8 cellular contexts compared by ENCODE assay signal in genomic region chr12:53543539-53543938, GRCh38. TPM values are rescaled to one million over a fixed set of nuclear protein-coding genes. Genes with fewer than 3 reads are reported as not detected.
DNase-seq lines count a peak whose midpoint lies in the region; ATAC-seq and TF ChIP-seq lines count a peak whose summit lies in the region.

No MANE protein-coding gene starts in this region.

- H3K4me3 ChIP-seq in CD8-positive, alpha-beta T cell (ENCODE audit: low read depth, low read length) = no peak overlapping the region
- H3K4me3 ChIP-seq in MM.1S (ENCODE audit: low read length) = no peak overlapping the region

- peak; percentile 97 for ATAC-seq in CD8-positive, alpha-beta T cell
- ATAC-seq in GM21367 (IDR thresholded peaks at IDR 0.05; ENCODE audit: unreplicated experiment) = peak; percentile 79
- ATAC-seq in SK-N-SH treated with all-trans-retinoic acid at 6 μM for 48 hours = peak; percentile 98
- ATAC-seq in sciatic nerve = peak; percentile 90
- ATAC-seq in GM18858 (IDR thresholded peaks at IDR 0.05; ENCODE audit: unreplicated experiment) = no peak

- H3K27me3 Mint-ChIP-seq in CD8-positive, alpha-beta T cell (ENCODE audit: low read depth) = no peaks in the 10 kb centered on the region

- H3K27ac ChIP-seq in CD8-positive, alpha-beta T cell (ENCODE audit: low read depth, low read length) = no peak overlapping the region
- peak overlapping the region; percentile 47; the same call in 1 of the 2 replicates for H3K27ac ChIP-seq in MM.1S (ENCODE audit: low read length)

- H3K36me3 Mint-ChIP-seq in CD8-positive, alpha-beta T cell = peaks cover 41% of the 10 kb centered on the region

- peaks cover 3% of the 10 kb centered on the region for H3K36me3 ChIP-seq in CD8-positive, alpha-beta T cell (ENCODE audit: insufficient read depth, low read length)
- H3K36me3 ChIP-seq in MM.1S (replicated peaks; ENCODE audit: insufficient read depth, low read length) = no peaks in the 10 kb centered on the region; the same call in 1 of the 2 replicates

- H3K4me3 Mint-ChIP-seq in CD8-positive, alpha-beta T cell = no peak overlapping the region

- TF ChIP-seq CTCF in CD8-positive, alpha-beta T cell (IDR thresholded peaks at IDR 0.05) = peak; percentile 68
- peak; percentile 92 for TF ChIP-seq CTCF in MM.1S (IDR thresholded peaks at IDR 0.05; ENCODE audit: low read length)

- H3K9me3 ChIP-seq in CD8-positive, alpha-beta T cell (ENCODE audit: low read length) = no peaks in the 10 kb centered on the region
- no peaks in the 10 kb centered on the region for H3K9me3 ChIP-seq in MM.1S (replicated peaks; ENCODE audit: insufficient read depth, low read length)

- intact Hi-C loops in CD8-positive, alpha-beta T cell (cut with DNase I, micrococcal nuclease) = loop anchor here (1.0 to 2.0 kb wide), 2 partner anchors 133 to 203 kb away; partner anchors contain the start of gene ATP5MC2 (in 2 of the 2)
- intact Hi-C loops in sciatic nerve (cut with DNase I) = loop anchor here (10.0 kb wide), 1 partner anchor 131 kb away; the partner anchor contains the start of gene ATP5MC2

- peak overlapping the region; percentile 7; the same call in 1 of the 2 replicates for H3K9ac ChIP-seq in MM.1S (ENCODE audit: low read length)

- no peaks in the 10 kb centered on the region for H4K20me1 ChIP-seq in MM.1S (ENCODE audit: insufficient read depth, low read length)

- peaks cover 14% of the 10 kb centered on the region for H3K4me1 Mint-ChIP-seq in CD8-positive, alpha-beta T cell (ENCODE audit: low read depth)

- no peaks in the 10 kb centered on the region for H3K27me3 ChIP-seq in CD8-positive, alpha-beta T cell (ENCODE audit: insufficient read depth, low read length)
- H3K27me3 ChIP-seq in MM.1S (replicated peaks; ENCODE audit: insufficient read depth, low read length) = no peaks in the 10 kb centered on the region

- H3K27ac Mint-ChIP-seq in CD8-positive, alpha-beta T cell = peak overlapping the region; percentile 76

- no peak overlapping the region for H2AFZ ChIP-seq in MM.1S (ENCODE audit: low read length)

- peak overlapping the region; percentile 44 for H3K4me2 ChIP-seq in MM.1S (ENCODE audit: low read depth, low read length)

- no peaks in the 10 kb centered on the region for H3K9me3 Mint-ChIP-seq in CD8-positive, alpha-beta T cell

- CTCF ChIA-PET in CD8-positive, alpha-beta T cell (lab: Charles Lee) = interaction anchor here (0.6 to 6.3 kb wide), 13 partner anchors 9 to 712 kb away, joined by 3 to 44 read pairs (median 4); partner anchors contain the start of gene ATP5MC2

- peaks cover 9% of the 10 kb centered on the region; the same call in 1 of the 2 replicates for H3F3A ChIP-seq in MM.1S (ENCODE audit: insufficient read depth, low read length)

- POLR2A ChIA-PET in CD8-positive, alpha-beta T cell (lab: Charles Lee) = interaction anchor here (0.5 to 1.0 kb wide), 3 partner anchors 28 to 363 kb away, joined by 3 to 8 read pairs (median 3); partner anchors contain the start of genes ATP5MC2, CSAD and ZNF740

- no peaks in the 10 kb centered on the region for H3K79me2 ChIP-seq in MM.1S (ENCODE audit: low read length)

- peak; percentile 4 to 62 (median 27) for DNase-seq in CD8-positive, alpha-beta T cell
- DNase-seq in MM.1S (peak; percentile 76), amygdala (lab: John Stamatoyannopoulos, UW) (peak in 50 of 56 donors; percentile 3 to 80 (median 38)), hepatic stellate cell (ENCODE audit: low spot score) (peak; percentile 68), sciatic nerve (ENCODE audit: low spot score) (no peak)

- no peaks in the 10 kb centered on the region for H3K9me2 ChIP-seq in MM.1S (replicated peaks; ENCODE audit: insufficient read depth, low read length)

- peaks cover 6% of the 10 kb centered on the region for H3K4me1 ChIP-seq in CD8-positive, alpha-beta T cell (ENCODE audit: insufficient read depth, low read length)
- H3K4me1 ChIP-seq in MM.1S (ENCODE audit: low read length) = peaks cover 8% of the 10 kb centered on the region

TF ChIP-seq in SK-N-SH treated with all-trans-retinoic acid at 6 μM for 48 hours, 23 proteins besides CTCF, POLR2A, EP300 and RAD21:
- TF ChIP-seq ZFP3 (CRISPR knock-in tag; IDR thresholded peaks at IDR 0.05) = no peak
TF ChIP-seq in SK-N-SH treated with all-trans-retinoic acid at 6 μM for 48 hours: peak in this region for 0.

RNA-seq across cellular contexts. Expression of gene NPFF, which starts 36.3 kb away (rescaled TPM):
- not detected for total RNA-seq in CD8-positive, alpha-beta T cell
- not detected for total RNA-seq in sciatic nerve

RNA-seq across cellular contexts. Expression of gene TARBP2, which starts 42.5 kb away (rescaled TPM):
- 10 to 100 TPM; 22.9 to 23.9 TPM for total RNA-seq in CD8-positive, alpha-beta T cell
- total RNA-seq in sciatic nerve = 19.4 TPM

RNA-seq across cellular contexts. Expression of gene MAP3K12, which starts 44.3 kb away (rescaled TPM):
- total RNA-seq in CD8-positive, alpha-beta T cell = 10 to 100 TPM; 11.1 to 12.9 TPM
- 28.6 TPM for total RNA-seq in sciatic nerve
